8 cellular contexts compared by ENCODE assay signal in the genomic region with DNA sequence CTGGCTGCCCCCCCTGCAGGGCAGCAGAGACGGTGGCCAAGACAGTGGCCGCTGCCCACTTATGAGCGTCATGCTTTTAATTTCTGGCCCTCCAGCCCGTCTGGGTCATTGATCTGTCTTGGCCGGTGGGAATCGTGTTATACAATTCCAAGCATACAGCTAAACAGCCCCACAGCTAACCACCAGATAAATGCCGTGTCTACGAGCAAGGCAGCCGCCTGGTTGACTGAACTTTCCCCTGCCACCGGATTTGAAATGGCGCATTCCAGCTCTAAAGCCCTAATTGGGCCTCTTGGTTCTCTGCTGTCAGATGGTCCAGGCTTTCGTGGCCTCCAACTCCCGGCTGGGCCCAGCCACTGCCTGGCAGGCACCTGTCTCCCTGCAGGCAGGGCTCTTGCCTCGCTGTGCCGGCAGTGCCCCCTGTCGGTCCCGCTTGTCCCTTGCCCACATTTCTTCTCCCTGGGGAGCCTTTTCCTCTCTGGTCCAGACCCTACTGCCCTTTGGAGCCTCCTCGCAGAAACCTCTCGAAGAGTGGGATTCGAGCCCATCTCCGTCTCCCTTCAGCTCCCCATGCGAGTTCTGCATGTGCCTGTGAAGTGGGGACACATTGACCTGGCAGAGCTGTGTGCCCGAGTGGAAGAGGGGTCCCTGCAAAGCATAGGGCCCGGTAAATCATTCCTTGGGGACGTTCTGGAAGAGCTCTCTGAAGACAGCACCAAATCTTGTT. TPM values are rescaled to one million over a fixed set of nuclear protein-coding genes. Genes with fewer than 3 reads are reported as not detected.
DNase-seq lines count a peak whose midpoint lies in the region; ATAC-seq, FAIRE-seq and TF ChIP-seq lines count a peak whose summit lies in the region.

No MANE protein-coding gene starts in this region.

- no peaks in the 10 kb centered on the region for H3K36me3 Mint-ChIP-seq in activated naive CD8-positive, alpha-beta T cell treated with anti-CD3 and anti-CD28 coated beads, Interleukin-2, amount 50 U/mL, for 24 hours (ENCODE audit: low read depth)
- no peaks in the 10 kb centered on the region for H3K36me3 Mint-ChIP-seq in stimulated activated naive B cell treated with anti-CD40 and anti-IgM and Interleukin-4, amounts not matched to agents 10 μg/mL and 1 μg/mL and 100 μg/mL, for 72 hours

- 30% methylated on average over 11 of the region's 25 CpGs for WGBS in suprapubic skin

- H3K4me2 ChIP-seq in OCI-LY1 (ENCODE audit: low read length) (no peak overlapping the region), keratinocyte (ENCODE audit: control insufficient read depth, extremely low read depth, insufficient read depth, low read depth, low read length) (no peak overlapping the region)

- H3K27ac Mint-ChIP-seq in activated naive CD8-positive, alpha-beta T cell treated with anti-CD3 and anti-CD28 coated beads, Interleukin-2, amount 50 U/mL, for 24 hours = no peak overlapping the region
- H3K27ac Mint-ChIP-seq in stimulated activated naive B cell treated with anti-CD40 and anti-IgM and Interleukin-4, amounts not matched to agents 10 μg/mL and 1 μg/mL and 100 μg/mL, for 72 hours = no peak overlapping the region

- no peaks in the 10 kb centered on the region for H3K9me3 ChIP-seq in OCI-LY1 (ENCODE audit: low read length)
- H3K9me3 ChIP-seq in keratinocyte (ENCODE audit: control insufficient read depth, low read depth, low read length) = no peaks in the 10 kb centered on the region
- no peaks in the 10 kb centered on the region for H3K9me3 ChIP-seq in suprapubic skin

- H4K20me1 ChIP-seq in OCI-LY1 (ENCODE audit: insufficient read depth, low read length) (no peaks in the 10 kb centered on the region), keratinocyte (ENCODE audit: control insufficient read depth, extremely low read depth, insufficient read depth, low read length) (no peaks in the 10 kb centered on the region)

- peaks cover 1% of the 10 kb centered on the region; the same call in 1 of the 2 replicates for H3K27me3 ChIP-seq in OCI-LY1 (ENCODE audit: insufficient read depth, low read length)
- peaks cover 54% of the 10 kb centered on the region for H3K27me3 ChIP-seq in keratinocyte (ENCODE audit: control insufficient read depth, extremely low read depth, insufficient read depth, low read length)
- H3K27me3 ChIP-seq in suprapubic skin = peaks cover 97% of the 10 kb centered on the region

- H3K9ac ChIP-seq in OCI-LY1 (ENCODE audit: low read length) (no peak overlapping the region), keratinocyte (ENCODE audit: control insufficient read depth, extremely low read depth, insufficient read depth, low read length) (no peak overlapping the region)

- H3K4me1 ChIP-seq in OCI-LY1 (ENCODE audit: insufficient read depth, low read length, severe bottlenecking) (no peaks in the 10 kb centered on the region), keratinocyte (ENCODE audit: control insufficient read depth, extremely low read depth, insufficient read depth, low read length) (no peaks in the 10 kb centered on the region), suprapubic skin (peaks cover 23% of the 10 kb centered on the region)

- no peak overlapping the region for H2AFZ ChIP-seq in OCI-LY1 (ENCODE audit: low read length)
- H2AFZ ChIP-seq in keratinocyte (ENCODE audit: control insufficient read depth, low read length) = no peak overlapping the region

- H3K4me3 ChIP-seq in HFF-Myc (replicated peaks; ENCODE audit: low read depth, low read length) (no peak overlapping the region), OCI-LY1 (ENCODE audit: low read depth, low read length, poor library complexity, severe bottlenecking) (no peak overlapping the region), keratinocyte (ENCODE audit: control insufficient read depth in 2 of 3, extremely low read depth in 1 of 3, insufficient read depth in 2 of 3, low read depth in 1 of 3, low read length in 3 of 3) (no peak overlapping the region), suprapubic skin (no peak overlapping the region)

- peaks cover 2% of the 10 kb centered on the region for H3K4me1 Mint-ChIP-seq in activated naive CD8-positive, alpha-beta T cell treated with anti-CD3 and anti-CD28 coated beads, Interleukin-2, amount 50 U/mL, for 24 hours
- H3K4me1 Mint-ChIP-seq in stimulated activated naive B cell treated with anti-CD40 and anti-IgM and Interleukin-4, amounts not matched to agents 10 μg/mL and 1 μg/mL and 100 μg/mL, for 72 hours = no peaks in the 10 kb centered on the region

- H3K9me1 ChIP-seq in keratinocyte (ENCODE audit: control insufficient read depth, extremely low read depth, insufficient read depth, low read length) = no peaks in the 10 kb centered on the region

- TF ChIP-seq POLR2A in suprapubic skin (IDR thresholded peaks at IDR 0.05) = no peak

- peaks cover 44% of the 10 kb centered on the region for H3K27me3 Mint-ChIP-seq in activated naive CD8-positive, alpha-beta T cell treated with anti-CD3 and anti-CD28 coated beads, Interleukin-2, amount 50 U/mL, for 24 hours
- peaks cover 58 to 65% of the 10 kb centered on the region in 2 donors for H3K27me3 Mint-ChIP-seq in stimulated activated naive B cell treated with anti-CD40 and anti-IgM and Interleukin-4, amounts not matched to agents 10 μg/mL and 1 μg/mL and 100 μg/mL, for 72 hours

- dilution Hi-C loops in keratinocyte (cut with MboI; ENCODE audit: extremely low pct_ligation_motif_present, low sequenced_read_pairs) = no loop called here

- no peak for TF ChIP-seq EP300 in suprapubic skin (IDR thresholded peaks at IDR 0.05)

- peak; percentile 29 for ATAC-seq in activated naive CD8-positive, alpha-beta T cell treated with anti-CD3 and anti-CD28 coated beads, Interleukin-2, amount 50 U/mL, for 24 hours
- ATAC-seq in stimulated activated naive B cell treated with anti-CD40 and anti-IgM and Interleukin-4, amounts not matched to agents 10 μg/mL and 1 μg/mL and 100 μg/mL, for 72 hours (replicated peaks) = peak; percentile 27 to 34
- ATAC-seq in HG03095 (IDR thresholded peaks at IDR 0.05; ENCODE audit: unreplicated experiment) = no peak

- H3K36me3 ChIP-seq in OCI-LY1 (ENCODE audit: insufficient read depth, low read length) (no peaks in the 10 kb centered on the region), keratinocyte (ENCODE audit: control insufficient read depth in 2 of 2, extremely low read depth in 1 of 2, insufficient read depth in 2 of 2, low read length in 2 of 2) (no peaks in the 10 kb centered on the region), suprapubic skin (no peaks in the 10 kb centered on the region)

- no peaks in the 10 kb centered on the region for H3K9me3 Mint-ChIP-seq in activated naive CD8-positive, alpha-beta T cell treated with anti-CD3 and anti-CD28 coated beads, Interleukin-2, amount 50 U/mL, for 24 hours
- no peaks in the 10 kb centered on the region for H3K9me3 Mint-ChIP-seq in stimulated activated naive B cell treated with anti-CD40 and anti-IgM and Interleukin-4, amounts not matched to agents 10 μg/mL and 1 μg/mL and 100 μg/mL, for 72 hours

- H3K27ac ChIP-seq in OCI-LY1 (ENCODE audit: low read depth, low read length, poor library complexity, severe bottlenecking) = no peak overlapping the region
- H3K27ac ChIP-seq in keratinocyte (ENCODE audit: control insufficient read depth, insufficient read depth, low read length) = no peak overlapping the region
- no peak overlapping the region for H3K27ac ChIP-seq in suprapubic skin

- no peak for FAIRE-seq in D721Med (lab: Jason Lieb, UNC)
- FAIRE-seq in keratinocyte (lab: Jason Lieb, UNC) = no peak

- no peaks in the 10 kb centered on the region for H3F3A ChIP-seq in OCI-LY1 (ENCODE audit: insufficient read depth, low read length)

- no peak overlapping the region for H3K4me3 Mint-ChIP-seq in activated naive CD8-positive, alpha-beta T cell treated with anti-CD3 and anti-CD28 coated beads, Interleukin-2, amount 50 U/mL, for 24 hours
- no peak overlapping the region for H3K4me3 Mint-ChIP-seq in stimulated activated naive B cell treated with anti-CD40 and anti-IgM and Interleukin-4, amounts not matched to agents 10 μg/mL and 1 μg/mL and 100 μg/mL, for 72 hours

- no peaks in the 10 kb centered on the region for H3K9me2 ChIP-seq in OCI-LY1 (ENCODE audit: low read depth, low read length)

- TF ChIP-seq CTCF in D721Med (IDR thresholded peaks at IDR 0.05; ENCODE audit: insufficient read depth, missing control alignments) (peak; percentile 90), HFF-Myc (IDR thresholded peaks at IDR 0.05; ENCODE audit: low read depth, low read length, missing control alignments) (peak; percentile 88), OCI-LY1 (IDR thresholded peaks at IDR 0.05; ENCODE audit: low read length) (peak; percentile 89), keratinocyte (optimal IDR thresholded peaks at IDR 0.05 in 1 of 3, IDR thresholded peaks at IDR 0.05 in 1 of 3, conservative IDR thresholded peaks at IDR 0.05 in 1 of 3; ENCODE audit: extremely low read depth in 1 of 3, insufficient read depth in 2 of 3, low read length in 3 of 3) (peak; percentile 70 to 96 (median 90)), suprapubic skin (IDR thresholded peaks at IDR 0.05) (peak in 1 of 2 donors; percentile 61)

- no peak for DNase-seq in D721Med (ENCODE audit: insufficient read length, low spot score)
- DNase-seq in HFF-Myc (ENCODE audit: extremely low read depth, low read depth) = no peak
- peak; percentile 76 for DNase-seq in activated naive CD8-positive, alpha-beta T cell treated with anti-CD3 and anti-CD28 coated beads, Interleukin-2, amount 50 U/mL, for 24 hours
- DNase-seq in keratinocyte (ENCODE audit: low read depth, low spot score) = peak; percentile 4
- DNase-seq in stimulated activated naive B cell treated with anti-CD40 and anti-IgM and Interleukin-4, amounts not matched to agents 10 μg/mL and 1 μg/mL and 100 μg/mL, for 72 hours = peak; percentile 15
- DNase-seq in suprapubic skin (ENCODE audit: low spot score in 2 of 2) = no peak

- H3K79me2 ChIP-seq in OCI-LY1 (ENCODE audit: insufficient read depth, low read length) (no peaks in the 10 kb centered on the region), keratinocyte (ENCODE audit: control insufficient read depth, insufficient read depth, low read length) (no peaks in the 10 kb centered on the region)

RNA-seq across cellular contexts. Expression of a gene that starts 1.8 kb away (rescaled TPM):
- polyA plus RNA-seq in keratinocyte = not detected in 3 replicates
- polyA plus RNA-seq in keratinocyte (2011; ENCODE audit: low read depth) = not detected
- not detected in 2 replicates for polyA plus RNA-seq in keratinocyte (2011; cell fraction: cytosol; rRNA removed)
- not detected in 2 replicates for polyA plus RNA-seq in keratinocyte (2011; cell fraction: nucleus; rRNA removed)
- polyA plus RNA-seq in keratinocyte (2012; ENCODE audit: low replicate concordance) = 0.34 TPM in 1 of 2 replicates, not detected in the other
- polyA minus RNA-seq in keratinocyte = not detected in 3 replicates
- not detected for polyA minus RNA-seq in keratinocyte (2011; cell fraction: cytosol; rRNA and poly(A)+ RNA removed)
- polyA minus RNA-seq in keratinocyte (2011; cell fraction: nucleus; rRNA and poly(A)+ RNA removed) = not detected in 2 replicates
- total RNA-seq in suprapubic skin = not detected

Comparison
In these comparisons a context has a peak if more than half of its experiments do, and no peak if none do; other contexts are left out.
1. DNase-seq: peak in activated naive CD8-positive, alpha-beta T cell treated with anti-CD3 and anti-CD28 coated beads, Interleukin-2, amount 50 U/mL, for 24 hours (single experiment), keratinocyte (single experiment) and stimulated activated naive B cell treated with anti-CD40 and anti-IgM and Interleukin-4, amounts not matched to agents 10 μg/mL and 1 μg/mL and 100 μg/mL, for 72 hours (single experiment); none in D721Med (single experiment), HFF-Myc (single experiment) and suprapubic skin (0 of 2).